ENCODE assay signal across 10 cellular contexts in the genomic region with DNA sequence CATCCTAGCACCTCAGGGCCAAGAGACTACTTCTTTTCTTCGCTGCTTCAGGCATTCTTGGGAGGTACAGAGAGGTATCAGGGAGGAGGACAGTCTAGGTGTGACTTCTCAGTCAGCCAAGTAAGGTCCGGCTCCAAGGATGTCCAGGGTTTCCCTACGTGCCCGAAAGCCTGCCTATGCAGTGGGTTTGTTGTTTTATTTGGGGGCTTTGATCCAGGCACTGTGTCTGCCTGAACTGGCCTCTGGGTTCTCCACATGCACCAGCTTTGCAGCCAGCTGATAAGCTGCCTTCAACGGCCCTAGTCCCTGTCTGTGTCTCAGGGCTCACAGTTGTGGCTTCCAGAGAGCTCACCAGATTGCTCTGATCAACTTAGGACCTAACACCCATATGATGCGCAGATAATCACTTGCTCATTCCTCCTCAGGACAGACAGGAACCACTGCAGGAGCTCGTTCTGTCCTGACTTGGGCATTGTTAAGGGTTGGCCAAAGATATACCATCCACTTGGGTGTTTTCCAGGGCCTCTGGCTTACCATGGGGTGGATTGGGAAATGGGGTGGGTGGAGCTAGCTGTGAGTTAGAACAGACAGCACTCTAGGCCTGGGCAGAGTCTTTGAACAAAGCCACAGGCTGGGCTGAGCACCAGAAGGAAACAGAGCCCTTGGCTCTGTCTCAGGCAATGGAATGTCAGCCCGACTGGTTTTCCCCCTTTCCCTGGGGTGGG. TPM values are rescaled to one million over a fixed set of nuclear protein-coding genes. Genes with fewer than 3 reads are reported as not detected.
A peak's percentile ranks its signal among the peaks of the same experiment; 100 is the strongest.
DNase-seq lines count a peak whose midpoint lies in the region; ATAC-seq and TF ChIP-seq lines count a peak whose summit lies in the region.
"Had no signal": no experiment of that assay in that cellular context is flagged by ENCODE, and none has a peak within 500 bp of the region (broad histone marks: within the 10 kb centered on the region; RNA-seq: fewer than 3 reads in every experiment).

No MANE protein-coding gene starts in this region.

- H3K27me3 Mint-ChIP-seq in activated CD4-positive, alpha-beta memory T cell treated with anti-CD3 and anti-CD28 coated beads, Interleukin-2, amount 10 ng/mL, durations not matched to agents 7 days and 5 days = no peaks in the 10 kb centered on the region

- no peak for TF ChIP-seq EP300 in suprapubic skin (IDR thresholded peaks at IDR 0.05)

- POLR2A ChIA-PET in activated CD4-positive, alpha-beta memory T cell treated with anti-CD3 and anti-CD28 coated beads, Interleukin-2, amount 10 ng/mL, durations not matched to agents 7 days and 5 days (lab: Charles Lee) = no interaction called here

- H3K9me3 ChIP-seq in suprapubic skin = no peaks in the 10 kb centered on the region
- H3K9me3 ChIP-seq: SJSA1 had no signal

- no peak for ATAC-seq in HG03342 (IDR thresholded peaks at IDR 0.05; ENCODE audit: unreplicated experiment)

- H3K4me1 Mint-ChIP-seq in activated CD4-positive, alpha-beta memory T cell treated with anti-CD3 and anti-CD28 coated beads, Interleukin-2, amount 10 ng/mL, durations not matched to agents 7 days and 5 days = no peaks in the 10 kb centered on the region

- no peak overlapping the region for H3K27ac Mint-ChIP-seq in activated CD4-positive, alpha-beta memory T cell treated with anti-CD3 and anti-CD28 coated beads, Interleukin-2, amount 10 ng/mL, durations not matched to agents 7 days and 5 days

- H3K4me3 ChIP-seq in suprapubic skin = no peak overlapping the region
- H3K4me3 ChIP-seq: SJSA1 had no signal

- no peak for TF ChIP-seq POLR2A in suprapubic skin (IDR thresholded peaks at IDR 0.05)

- 51% methylated on average over 7 of the region's 8 CpGs for WGBS in suprapubic skin

- peaks cover 42% of the 10 kb centered on the region for H3K4me1 ChIP-seq in suprapubic skin
- H3K4me1 ChIP-seq: SJSA1 had no signal

- no peaks in the 10 kb centered on the region for H3K36me3 ChIP-seq in suprapubic skin
- H3K36me3 ChIP-seq: SJSA1 had no signal

- no peak overlapping the region for H3K4me3 Mint-ChIP-seq in activated CD4-positive, alpha-beta memory T cell treated with anti-CD3 and anti-CD28 coated beads, Interleukin-2, amount 10 ng/mL, durations not matched to agents 7 days and 5 days

- H3K27me3 ChIP-seq in suprapubic skin = no peaks in the 10 kb centered on the region
- H3K27me3 ChIP-seq: SJSA1 had no signal

- peak; percentile 19 for DNase-seq in NCI-H2029 (lab: John Stamatoyannopoulos, UW)
- DNase-seq in caudate nucleus (lab: John Stamatoyannopoulos, UW) = peak in 8 of 61 donors; percentile 2 to 72 (median 19)
- DNase-seq in kidney tubule cell (ENCODE audit: low spot score) = peak; percentile 42
- DNase-seq in suprapubic skin (ENCODE audit: low spot score in 2 of 2) = peak; percentile 76 to 86
- DNase-seq in retina = no peak
- DNase-seq in activated CD4-positive, alpha-beta memory T cell treated with anti-CD3 and anti-CD28 coated beads, Interleukin-2, amount 10 ng/mL, durations not matched to agents 7 days and 5 days = no peak
- DNase-seq in DMS53 treated with DMSO at 0.1 percent for 48 hours (lab: John Stamatoyannopoulos, UW; ENCODE audit: unreplicated experiment) = no peak

- H3K36me3 Mint-ChIP-seq in activated CD4-positive, alpha-beta memory T cell treated with anti-CD3 and anti-CD28 coated beads, Interleukin-2, amount 10 ng/mL, durations not matched to agents 7 days and 5 days (ENCODE audit: low read depth) = no peaks in the 10 kb centered on the region

- no peaks in the 10 kb centered on the region for H3K9me3 Mint-ChIP-seq in activated CD4-positive, alpha-beta memory T cell treated with anti-CD3 and anti-CD28 coated beads, Interleukin-2, amount 10 ng/mL, durations not matched to agents 7 days and 5 days

- peak overlapping the region; percentile 3 for H3K27ac ChIP-seq in caudate nucleus (ENCODE audit: low read depth, low read length)
- peak overlapping the region; percentile 75 for H3K27ac ChIP-seq in suprapubic skin
- H3K27ac ChIP-seq: SJSA1 had no signal

- no peak for TF ChIP-seq CTCF in suprapubic skin (IDR thresholded peaks at IDR 0.05)

- CTCF ChIA-PET in activated CD4-positive, alpha-beta memory T cell treated with anti-CD3 and anti-CD28 coated beads, Interleukin-2, amount 10 ng/mL, durations not matched to agents 7 days and 5 days (lab: Charles Lee) = interaction anchor here (1.4 kb wide), 1 partner anchor 49 kb away, joined by 3 read pairs; no protein-coding TSS in a partner anchor

RNA-seq across cellular contexts. Expression of a gene that starts 45.5 kb away (rescaled TPM):
- not detected for total RNA-seq in suprapubic skin
- under 1 TPM in 1 of 2 experiments, not detected in 1; 0.40 TPM for total RNA-seq in activated CD4-positive, alpha-beta memory T cell treated with anti-CD3 and anti-CD28 coated beads, Interleukin-2, amount 10 ng/mL, durations not matched to agents 7 days and 5 days
- total RNA-seq: cerebellum, SJSA1 had no signal

Comparison
In these comparisons a context has a peak if more than half of its experiments do, and no peak if none do; other contexts are left out.
1. DNase-seq: peak in NCI-H2029 (single experiment), kidney tubule cell (single experiment) and suprapubic skin (2 of 2); none in retina (single experiment), activated CD4-positive, alpha-beta memory T cell treated with anti-CD3 and anti-CD28 coated beads, Interleukin-2, amount 10 ng/mL, durations not matched to agents 7 days and 5 days (single experiment) and DMS53 treated with DMSO at 0.1 percent for 48 hours (single experiment).